Comparison of ENCODE assay signal across 8 cellular contexts in genomic region chr14:101781240-101782061, GRCh38. TPM values are rescaled to one million over a fixed set of nuclear protein-coding genes. Genes with fewer than 3 reads are reported as not detected.
DNase-seq lines count a peak whose midpoint lies in the region; ATAC-seq and TF ChIP-seq lines count a peak whose summit lies in the region.

No MANE protein-coding gene starts in this region.

- H4K20me1 ChIP-seq in fibroblast of lung (ENCODE audit: control insufficient read depth, extremely low read depth, insufficient read depth, low read length) (no peaks in the 10 kb centered on the region), osteoblast (ENCODE audit: insufficient read depth, low read length) (peaks cover 26% of the 10 kb centered on the region)

- POLR2A ChIA-PET in HEK293 (lab: Yijun Ruan, JAX): no interaction called here

- DNase-seq in activated CD8-positive, alpha-beta memory T cell treated with anti-CD3 and anti-CD28 coated beads for 24 hours: peak; percentile 83
- peak in 1 of 2 donors; percentile 20 for DNase-seq in fibroblast of lung (ENCODE audit: low read depth in 2 of 2)
- DNase-seq in osteoblast (ENCODE audit: insufficient read length, low spot score, missing footprints): no peak
- no peak for DNase-seq in amygdala (lab: John Stamatoyannopoulos, UW)

- H3K36me3 ChIP-seq in HEK293 (ENCODE audit: control insufficient read depth in 2 of 2, insufficient read depth in 1 of 2, low read length in 2 of 2): no peaks in the 10 kb centered on the region
- no peaks in the 10 kb centered on the region for H3K36me3 ChIP-seq in fibroblast of lung (ENCODE audit: control insufficient read depth, insufficient read depth, low read length)
- H3K36me3 ChIP-seq in osteoblast (ENCODE audit: insufficient read depth, low read length): no peaks in the 10 kb centered on the region

- no peak for ATAC-seq in GM19452 (IDR thresholded peaks at IDR 0.05; ENCODE audit: unreplicated experiment)
- no peak for ATAC-seq in HG03045 (IDR thresholded peaks at IDR 0.05; ENCODE audit: unreplicated experiment)
- ATAC-seq in HG03342 (IDR thresholded peaks at IDR 0.05; ENCODE audit: unreplicated experiment): no peak

- H3K27me3 ChIP-seq in fibroblast of lung (ENCODE audit: control insufficient read depth, insufficient read depth, low read length) (peaks cover 22% of the 10 kb centered on the region), osteoblast (ENCODE audit: insufficient read depth, low read length) (peaks cover 24% of the 10 kb centered on the region)

- TF ChIP-seq CTCF in HEK293 (tag by site-specific recombination; IDR thresholded peaks at IDR 0.05) (no peak), fibroblast of lung (conservative IDR thresholded peaks at IDR 0.05 in 1 of 2, IDR thresholded peaks at IDR 0.05 in 1 of 2; ENCODE audit: low read depth in 1 of 2, low read length in 2 of 2) (no peak), osteoblast (IDR thresholded peaks at IDR 0.05; ENCODE audit: extremely low read depth, low read depth, low read length) (no peak)

- peak overlapping the region; percentile 53 for H3K9ac ChIP-seq in fibroblast of lung (ENCODE audit: insufficient read depth, low read length)

- H3K4me3 ChIP-seq in HEK293 (ENCODE audit: low read depth, low read length) (peak overlapping the region; percentile 33), fibroblast of lung (replicated peaks in 1 of 4; ENCODE audit: control extremely low read depth in 1 of 4, insufficient read depth in 1 of 4, low read depth in 3 of 4, low read length in 4 of 4) (peak overlapping the region in 3 of 4 experiments; percentile 34 to 56 (median 53)), osteoblast (ENCODE audit: insufficient read depth, low read length) (peak overlapping the region; percentile 68)

- no peaks in the 10 kb centered on the region for H3K4me1 ChIP-seq in HEK293 (ENCODE audit: control insufficient read depth, insufficient read depth, low read length)
- H3K4me1 ChIP-seq in fibroblast of lung (ENCODE audit: control insufficient read depth, extremely low read depth, insufficient read depth, low read length): no peaks in the 10 kb centered on the region
- H3K4me1 ChIP-seq in osteoblast (ENCODE audit: insufficient read depth, low read length): no peaks in the 10 kb centered on the region

- H3K4me2 ChIP-seq in fibroblast of lung (ENCODE audit: extremely low read depth, insufficient read depth, low read length): peak overlapping the region; percentile 80
- peak overlapping the region; percentile 84 for H3K4me2 ChIP-seq in osteoblast (ENCODE audit: insufficient read depth, low read length)

- H2AFZ ChIP-seq in fibroblast of lung (ENCODE audit: low read length) (no peak overlapping the region), osteoblast (ENCODE audit: low read length) (no peak overlapping the region)

- H3K9me3 ChIP-seq in HEK293 (ENCODE audit: control insufficient read depth, insufficient read depth, low read depth, low read length) (no peaks in the 10 kb centered on the region), fibroblast of lung (ENCODE audit: control insufficient read depth, insufficient read depth, low read depth, low read length) (no peaks in the 10 kb centered on the region), osteoblast (ENCODE audit: low read depth, low read length) (no peaks in the 10 kb centered on the region)

- no peaks in the 10 kb centered on the region for H3K79me2 ChIP-seq in fibroblast of lung (ENCODE audit: control insufficient read depth, insufficient read depth, low read length)
- H3K79me2 ChIP-seq in osteoblast (ENCODE audit: insufficient read depth, low read length): no peaks in the 10 kb centered on the region

- CTCF ChIA-PET in HEK293 (lab: Yijun Ruan, JAX): no interaction called here

- H3K27ac ChIP-seq in HEK293 (ENCODE audit: extremely low read depth, low read depth, low read length) (no peak overlapping the region), fibroblast of lung (ENCODE audit: insufficient read depth, low read length) (no peak overlapping the region), osteoblast (ENCODE audit: low read depth, low read length) (no peak overlapping the region)

TF ChIP-seq in HEK293, 187 proteins besides CTCF, POLR2A, EP300 and RAD21:
- 0 out of 2 replicates have a peak, but pooled peaks have one; percentile 19 for TF ChIP-seq ZNF596 (tag by site-specific recombination; IDR thresholded peaks at IDR 0.05)
- no peak for TF ChIP-seq ZNF571 (tag by site-specific recombination; IDR thresholded peaks at IDR 0.05)
- no peak for TF ChIP-seq ZNF19 (tag by site-specific recombination; IDR thresholded peaks at IDR 0.05; ENCODE audit: low read depth)

RNA-seq across cellular contexts. Expression of gene PPP2R5C, which starts 19.9 kb away (rescaled TPM):
- 82.7 and 86.0 TPM in 2 replicates for total RNA-seq in fibroblast of lung
- 113 and 116 TPM in 2 replicates for polyA plus RNA-seq in fibroblast of lung
- polyA plus RNA-seq in fibroblast of lung (2012): 77.4 and 79.8 TPM in 2 replicates
- polyA minus RNA-seq in fibroblast of lung (ENCODE audit: low replicate concordance): 32.8 and 33.4 TPM in 2 replicates
- 101 and 111 TPM in 2 replicates for total RNA-seq in osteoblast
